ENCODE assay signal across 8 cellular contexts in genomic region chr14:67704484-67705089, GRCh38. TPM values are rescaled to one million over a fixed set of nuclear protein-coding genes. Genes with fewer than 3 reads are reported as not detected.
DNase-seq lines count a peak whose midpoint lies in the region; ATAC-seq, FAIRE-seq and TF ChIP-seq lines count a peak whose summit lies in the region.

No MANE protein-coding gene starts in this region.

- peak; percentile 70 to 89 (median 77) for TF ChIP-seq CTCF in GM12878 (IDR thresholded peaks at IDR 0.05 in 2 of 3, conservative IDR thresholded peaks at IDR 0.05 in 1 of 3; ENCODE audit: control insufficient read depth in 2 of 3, extremely low read depth in 1 of 3, insufficient read depth in 1 of 3, low read depth in 3 of 3, low read length in 3 of 3)

- no peaks in the 10 kb centered on the region for H3K79me2 ChIP-seq in GM12878 (ENCODE audit: control insufficient read depth, insufficient read depth, low read length)

- in situ Hi-C loops in GM12878 (cut with MboI), result loop anchor here (5.0 to 10.0 kb wide), 3 partner anchors 82 to 280 kb away; no protein-coding TSS in a partner anchor

- H2AFZ ChIP-seq in GM12878 (ENCODE audit: control insufficient read depth, low read depth, low read length), result peak overlapping the region; percentile 53; the same call in 1 of the 2 replicates

- peak; percentile 19 for DNase-seq in activated CD8-positive, alpha-beta memory T cell treated with anti-CD3 and anti-CD28 coated beads, Interleukin-2, amount 50 U/mL, for 4 hours
- no peak for DNase-seq in activated CD8-positive, alpha-beta memory T cell treated with anti-CD3 and anti-CD28 coated beads for 24 hours
- DNase-seq in KG1 (lab: John Stamatoyannopoulos, UW), result peak; percentile 17
- DNase-seq in NT2/D1 (ENCODE audit: low read depth, low spot score), result peak; percentile 48
- peak; percentile 45 for DNase-seq in GM12878 (ENCODE audit: low read depth, low spot score)
- DNase-seq in iPS DF 4.7 (ENCODE audit: extremely low read depth, low spot score), result peak; percentile 62
- peak; percentile 29 for DNase-seq in smooth muscle cell of the brain vasculature (ENCODE audit: low read depth, low spot score)

- FAIRE-seq in GM12878 (lab: Jason Lieb, UNC), result peak; percentile 100

- H3K4me2 ChIP-seq in GM12878 (ENCODE audit: control insufficient read depth, insufficient read depth), result no peak overlapping the region; the same call in 1 of the 2 replicates

- POLR2A ChIA-PET in GM12878 (lab: Charles Lee), result interaction anchor here (0.9 to 2.6 kb wide), 7 partner anchors 11 to 1115 kb away, joined by 3 to 18 read pairs (median 4); partner anchors contain the start of gene RDH11

- H3K4me1 ChIP-seq in NT2/D1 (ENCODE audit: insufficient read depth, insufficient read length), result no peaks in the 10 kb centered on the region
- H3K4me1 ChIP-seq in GM12878 (ENCODE audit: control insufficient read depth, insufficient read depth, low read length), result no peaks in the 10 kb centered on the region

- no peak for TF ChIP-seq POLR2A in GM12878 (IDR thresholded peaks at IDR 0.05; ENCODE audit: low read depth, low read length)

- H3K9me3 ChIP-seq in NT2/D1 (ENCODE audit: insufficient read depth, low read length) (peaks cover 21% of the 10 kb centered on the region), GM12878 (replicated peaks; ENCODE audit: control insufficient read depth, insufficient read depth, low read length) (no peaks in the 10 kb centered on the region; the same call in 2 of the 3 replicates)

- TF ChIP-seq EP300 in GM12878 (IDR thresholded peaks at IDR 0.05; ENCODE audit: borderline replicate concordance in 1 of 2, control insufficient read depth in 1 of 2, low read depth in 2 of 2, low read length in 2 of 2), result no peak

- H3K4me3 ChIP-seq in NT2/D1 (ENCODE audit: insufficient read length, low read depth), result no peak overlapping the region
- no peak overlapping the region for H3K4me3 ChIP-seq in GM12878

- H3K27me3 ChIP-seq in NT2/D1 (ENCODE audit: insufficient read depth, insufficient read length) (no peaks in the 10 kb centered on the region), GM12878 (replicated peaks in 1 of 2; ENCODE audit: control insufficient read depth in 2 of 2, insufficient read depth in 2 of 2, low read length in 1 of 2) (no peaks in the 10 kb centered on the region)

- H3K9ac ChIP-seq in NT2/D1 (ENCODE audit: insufficient read length, low read depth) (no peak overlapping the region), GM12878 (ENCODE audit: control insufficient read depth, insufficient read depth, low read length) (no peak overlapping the region)

- 0% methylated on average over 3 of the region's 3 CpGs for WGBS in GM12878 (ENCODE audit: insufficient coverage, insufficient replicate concordance, low lambda C conversion rate, missing lambda C conversion rate)

- BruUV-seq in GM12878 (replicated peaks; lab: Mats Ljungman, UMichigan), result no TSS peak

- no peaks in the 10 kb centered on the region for H4K20me1 ChIP-seq in GM12878 (ENCODE audit: control insufficient read depth, insufficient read depth)

- H3K36me3 ChIP-seq in NT2/D1 (ENCODE audit: insufficient read depth, insufficient read length, low read length) (no peaks in the 10 kb centered on the region), GM12878 (ENCODE audit: control insufficient read depth in 2 of 2, insufficient read depth in 2 of 2, low read length in 1 of 2) (no peaks in the 10 kb centered on the region)

- no peak overlapping the region for H3K27ac ChIP-seq in GM12878 (ENCODE audit: control insufficient read depth, insufficient read depth)

- CTCF ChIA-PET in GM12878 (lab: Yijun Ruan, JAX), result interaction anchor here (0.7 to 12.3 kb wide), 59 partner anchors 10 to 1345 kb away, joined by 3 to 359 read pairs (median 6); partner anchors contain the start of genes ARG2, ATP6V1D, EIF2S1 and PIGH

- intact Hi-C loops in GM12878 (cut with micrococcal nuclease; ENCODE audit: unreplicated experiment), result loop anchor here (1.0 to 2.0 kb wide), 5 partner anchors 37 to 278 kb away; no protein-coding TSS in a partner anchor

- ATAC-seq in GM12878 (peak; percentile 95), HG02852 (IDR thresholded peaks at IDR 0.05; ENCODE audit: unreplicated experiment) (no peak)

- SMC1A ChIA-PET in GM12878 (lab: Charles Lee; ENCODE audit: uncharacterized antibody, unreplicated experiment), result interaction anchor here (0.6 to 5.8 kb wide), 44 partner anchors 8 to 284 kb away, joined by 3 to 206 read pairs (median 6); partner anchors contain the start of genes ARG2, PIGH, RDH11 and VTI1B

- RAD21 ChIA-PET in GM12878 (lab: Charles Lee; ENCODE audit: unreplicated experiment), result interaction anchor here (0.6 to 8.5 kb wide), 34 partner anchors 8 to 1345 kb away, joined by 3 to 153 read pairs (median 6); partner anchors contain the start of genes ARG2, PIGH, RDH11 and VTI1B

- TF ChIP-seq RAD21 in GM12878 (IDR thresholded peaks at IDR 0.05; ENCODE audit: insufficient read depth, low read depth, low read length), result peak; percentile 94

RNA-seq across cellular contexts. Expression of gene RDH12, which starts 2.9 kb away (rescaled TPM):
- not detected in 2 replicates for total RNA-seq in GM12878 (2013; cell fraction: nucleolus; rRNA removed)
- total RNA-seq in GM12878 (2014; rRNA removed) (not detected in 2 replicates), GM12878 (2014; rRNA removed; fragmentation: Illumina TruSeq; extraction: Trizol) (not detected in 2 replicates), GM12878 (2021) (not detected in 2 replicates)
- not detected for polyA plus RNA-seq in GM12878 (2011; ENCODE audit: low read depth)
- polyA plus RNA-seq in GM12878 (2011; rRNA removed) (not detected in 2 replicates), GM12878 (2014; fragmentation: Illumina TruSeq; extraction: Trizol) (not detected in 2 replicates), GM12878 (2014; fragmentation: Nextera tagmentation; extraction: Ambion mirVana) (not detected), GM12878 (2014; rRNA removed) (not detected in 2 replicates), GM12878 (2016; fragmentation: Nextera tagmentation; extraction: Ambion mirVana) (not detected)
- not detected in 2 replicates for polyA plus RNA-seq in GM12878 (2011; cell fraction: cytosol; rRNA removed)
- polyA plus RNA-seq in GM12878 (2011; cell fraction: nucleus; rRNA removed), result not detected in 2 replicates
- 0.07 and 0.50 TPM in 2 replicates for polyA plus RNA-seq in GM12878 (2012)
- not detected in 2 replicates for polyA minus RNA-seq in GM12878 (2011; rRNA and poly(A)+ RNA removed)
- polyA minus RNA-seq in GM12878 (2011; cell fraction: cytosol; rRNA and poly(A)+ RNA removed), result not detected in 2 replicates
- not detected in 2 replicates for polyA minus RNA-seq in GM12878 (2011; cell fraction: nucleus; rRNA and poly(A)+ RNA removed)

RNA-seq across cellular contexts. Expression of gene RDH11, which starts 9.0 kb away (rescaled TPM):
- total RNA-seq in GM12878 (2013; cell fraction: nucleolus; rRNA removed), result 113 and 121 TPM in 2 replicates
- total RNA-seq in GM12878 (2014; rRNA removed) (69.6 and 84.5 TPM in 2 replicates), GM12878 (2014; rRNA removed; fragmentation: Illumina TruSeq; extraction: Trizol) (81.0 and 85.0 TPM in 2 replicates), GM12878 (2021) (49.7 and 60.2 TPM in 2 replicates)
- 28.1 TPM for polyA plus RNA-seq in GM12878 (2011; ENCODE audit: low read depth)
- polyA plus RNA-seq in GM12878 (2011; rRNA removed) (161 and 166 TPM in 2 replicates), GM12878 (2014; fragmentation: Illumina TruSeq; extraction: Trizol) (78.3 and 96.2 TPM in 2 replicates), GM12878 (2014; fragmentation: Nextera tagmentation; extraction: Ambion mirVana) (10 to 100 TPM; 76.2 to 88.7 TPM), GM12878 (2014; rRNA removed) (66.9 and 83.4 TPM in 2 replicates), GM12878 (2016; fragmentation: Nextera tagmentation; extraction: Ambion mirVana) (10 to 100 TPM; 55.6 to 56.1 TPM)
- 103 and 106 TPM in 2 replicates for polyA plus RNA-seq in GM12878 (2011; cell fraction: cytosol; rRNA removed)
- polyA plus RNA-seq in GM12878 (2011; cell fraction: nucleus; rRNA removed), result 99.0 and 128 TPM in 2 replicates
- 38.7 and 43.7 TPM in 2 replicates for polyA plus RNA-seq in GM12878 (2012)
- polyA minus RNA-seq in GM12878 (2011; rRNA and poly(A)+ RNA removed), result 133 and 164 TPM in 2 replicates
- 49.3 and 50.5 TPM in 2 replicates for polyA minus RNA-seq in GM12878 (2011; cell fraction: cytosol; rRNA and poly(A)+ RNA removed)
- 43.9 and 56.9 TPM in 2 replicates for polyA minus RNA-seq in GM12878 (2011; cell fraction: nucleus; rRNA and poly(A)+ RNA removed)

RNA-seq across cellular contexts. Expression of gene VTI1B, which starts 30.2 kb away (rescaled TPM):
- total RNA-seq in GM12878 (2013; cell fraction: nucleolus; rRNA removed), result 37.1 and 40.8 TPM in 2 replicates
- total RNA-seq in GM12878 (2014; rRNA removed) (28.2 and 32.0 TPM in 2 replicates), GM12878 (2014; rRNA removed; fragmentation: Illumina TruSeq; extraction: Trizol) (46.7 and 49.8 TPM in 2 replicates), GM12878 (2021) (65.5 and 68.1 TPM in 2 replicates)
- polyA plus RNA-seq in GM12878 (2011; ENCODE audit: low read depth), result 44.8 TPM
- polyA plus RNA-seq in GM12878 (2011; rRNA removed) (89.6 and 108 TPM in 2 replicates), GM12878 (2014; fragmentation: Illumina TruSeq; extraction: Trizol) (51.2 and 55.0 TPM in 2 replicates), GM12878 (2014; fragmentation: Nextera tagmentation; extraction: Ambion mirVana) (10 to 100 TPM; 15.0 to 43.8 TPM), GM12878 (2014; rRNA removed) (34.8 and 44.9 TPM in 2 replicates), GM12878 (2016; fragmentation: Nextera tagmentation; extraction: Ambion mirVana) (100 to 1,000 TPM in 1 of 2 experiments, 10 to 100 TPM in 1; 93.0 to 117 TPM)
- polyA plus RNA-seq in GM12878 (2011; cell fraction: cytosol; rRNA removed), result 31.8 and 39.7 TPM in 2 replicates
- 22.5 and 33.3 TPM in 2 replicates for polyA plus RNA-seq in GM12878 (2011; cell fraction: nucleus; rRNA removed)
- 52.2 and 56.4 TPM in 2 replicates for polyA plus RNA-seq in GM12878 (2012)
- 39.6 and 47.1 TPM in 2 replicates for polyA minus RNA-seq in GM12878 (2011; rRNA and poly(A)+ RNA removed)
- polyA minus RNA-seq in GM12878 (2011; cell fraction: cytosol; rRNA and poly(A)+ RNA removed), result 15.6 and 18.0 TPM in 2 replicates
- 17.3 and 25.0 TPM in 2 replicates for polyA minus RNA-seq in GM12878 (2011; cell fraction: nucleus; rRNA and poly(A)+ RNA removed)
